In the genomic region with DNA sequence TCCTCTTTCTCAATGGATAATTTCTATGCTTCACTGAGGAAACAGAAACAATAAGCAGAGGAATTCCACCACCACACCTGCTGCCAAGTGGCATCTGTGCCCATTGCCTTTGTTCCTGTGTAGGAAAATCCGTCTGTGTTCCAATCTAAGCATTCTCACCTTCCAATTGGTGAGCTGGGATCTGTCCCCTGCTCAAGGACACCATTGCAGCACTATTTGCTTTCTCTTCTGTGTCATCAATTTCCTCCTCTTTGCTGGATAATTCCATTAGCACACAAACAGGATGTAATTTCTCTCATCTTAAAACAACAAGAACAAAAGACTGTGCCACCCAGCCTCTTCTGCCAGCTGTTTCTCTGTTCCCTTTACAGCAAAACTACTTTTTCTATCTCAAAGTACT, we compare ENCODE assay signal across 1 cellular context.
TF ChIP-seq lines count a peak whose summit lies in the region.

No MANE protein-coding gene starts in this region.

TF ChIP-seq in HepG2, 621 proteins besides CTCF, POLR2A, EP300 and RAD21 (continued from another document and continues in another):
- TF ChIP-seq ZNF605 (CRISPR knock-in tag; IDR thresholded peaks at IDR 0.05): peak; percentile 61; the same call in 1 of the 2 replicates
- no peak for TF ChIP-seq ZBTB39 (CRISPR knock-in tag; IDR thresholded peaks at IDR 0.05)
- TF ChIP-seq, protein P1, sequence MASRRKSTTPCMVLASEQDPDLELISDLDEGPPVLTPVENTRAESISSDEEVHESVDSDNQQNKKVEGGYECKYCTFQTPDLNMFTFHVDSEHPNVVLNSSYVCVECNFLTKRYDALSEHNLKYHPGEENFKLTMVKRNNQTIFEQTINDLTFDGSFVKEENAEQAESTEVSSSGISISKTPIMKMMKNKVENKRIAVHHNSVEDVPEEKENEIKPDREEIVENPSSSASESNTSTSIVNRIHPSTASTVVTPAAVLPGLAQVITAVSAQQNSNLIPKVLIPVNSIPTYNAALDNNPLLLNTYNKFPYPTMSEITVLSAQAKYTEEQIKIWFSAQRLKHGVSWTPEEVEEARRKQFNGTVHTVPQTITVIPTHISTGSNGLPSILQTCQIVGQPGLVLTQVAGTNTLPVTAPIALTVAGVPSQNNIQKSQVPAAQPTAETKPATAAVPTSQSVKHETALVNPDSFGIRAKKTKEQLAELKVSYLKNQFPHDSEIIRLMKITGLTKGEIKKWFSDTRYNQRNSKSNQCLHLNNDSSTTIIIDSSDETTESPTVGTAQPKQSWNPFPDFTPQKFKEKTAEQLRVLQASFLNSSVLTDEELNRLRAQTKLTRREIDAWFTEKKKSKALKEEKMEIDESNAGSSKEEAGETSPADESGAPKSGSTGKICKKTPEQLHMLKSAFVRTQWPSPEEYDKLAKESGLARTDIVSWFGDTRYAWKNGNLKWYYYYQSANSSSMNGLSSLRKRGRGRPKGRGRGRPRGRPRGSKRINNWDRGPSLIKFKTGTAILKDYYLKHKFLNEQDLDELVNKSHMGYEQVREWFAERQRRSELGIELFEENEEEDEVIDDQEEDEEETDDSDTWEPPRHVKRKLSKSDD (CRISPR knock-in tag; IDR thresholded peaks at IDR 0.05; ENCODE audit: low read depth): 0 out of 2 replicates have a peak, but pooled peaks have one; percentile 34
- no peak for TF ChIP-seq ZNF230 (CRISPR knock-in tag; IDR thresholded peaks at IDR 0.05)
- TF ChIP-seq RBM22 (optimal IDR thresholded peaks at IDR 0.05; ENCODE audit: low read length): peak; percentile 44
- TF ChIP-seq KMT2A (CRISPR knock-in tag; IDR thresholded peaks at IDR 0.05): peak; percentile 47; the same call in 1 of the 2 replicates
- TF ChIP-seq, protein P2, sequence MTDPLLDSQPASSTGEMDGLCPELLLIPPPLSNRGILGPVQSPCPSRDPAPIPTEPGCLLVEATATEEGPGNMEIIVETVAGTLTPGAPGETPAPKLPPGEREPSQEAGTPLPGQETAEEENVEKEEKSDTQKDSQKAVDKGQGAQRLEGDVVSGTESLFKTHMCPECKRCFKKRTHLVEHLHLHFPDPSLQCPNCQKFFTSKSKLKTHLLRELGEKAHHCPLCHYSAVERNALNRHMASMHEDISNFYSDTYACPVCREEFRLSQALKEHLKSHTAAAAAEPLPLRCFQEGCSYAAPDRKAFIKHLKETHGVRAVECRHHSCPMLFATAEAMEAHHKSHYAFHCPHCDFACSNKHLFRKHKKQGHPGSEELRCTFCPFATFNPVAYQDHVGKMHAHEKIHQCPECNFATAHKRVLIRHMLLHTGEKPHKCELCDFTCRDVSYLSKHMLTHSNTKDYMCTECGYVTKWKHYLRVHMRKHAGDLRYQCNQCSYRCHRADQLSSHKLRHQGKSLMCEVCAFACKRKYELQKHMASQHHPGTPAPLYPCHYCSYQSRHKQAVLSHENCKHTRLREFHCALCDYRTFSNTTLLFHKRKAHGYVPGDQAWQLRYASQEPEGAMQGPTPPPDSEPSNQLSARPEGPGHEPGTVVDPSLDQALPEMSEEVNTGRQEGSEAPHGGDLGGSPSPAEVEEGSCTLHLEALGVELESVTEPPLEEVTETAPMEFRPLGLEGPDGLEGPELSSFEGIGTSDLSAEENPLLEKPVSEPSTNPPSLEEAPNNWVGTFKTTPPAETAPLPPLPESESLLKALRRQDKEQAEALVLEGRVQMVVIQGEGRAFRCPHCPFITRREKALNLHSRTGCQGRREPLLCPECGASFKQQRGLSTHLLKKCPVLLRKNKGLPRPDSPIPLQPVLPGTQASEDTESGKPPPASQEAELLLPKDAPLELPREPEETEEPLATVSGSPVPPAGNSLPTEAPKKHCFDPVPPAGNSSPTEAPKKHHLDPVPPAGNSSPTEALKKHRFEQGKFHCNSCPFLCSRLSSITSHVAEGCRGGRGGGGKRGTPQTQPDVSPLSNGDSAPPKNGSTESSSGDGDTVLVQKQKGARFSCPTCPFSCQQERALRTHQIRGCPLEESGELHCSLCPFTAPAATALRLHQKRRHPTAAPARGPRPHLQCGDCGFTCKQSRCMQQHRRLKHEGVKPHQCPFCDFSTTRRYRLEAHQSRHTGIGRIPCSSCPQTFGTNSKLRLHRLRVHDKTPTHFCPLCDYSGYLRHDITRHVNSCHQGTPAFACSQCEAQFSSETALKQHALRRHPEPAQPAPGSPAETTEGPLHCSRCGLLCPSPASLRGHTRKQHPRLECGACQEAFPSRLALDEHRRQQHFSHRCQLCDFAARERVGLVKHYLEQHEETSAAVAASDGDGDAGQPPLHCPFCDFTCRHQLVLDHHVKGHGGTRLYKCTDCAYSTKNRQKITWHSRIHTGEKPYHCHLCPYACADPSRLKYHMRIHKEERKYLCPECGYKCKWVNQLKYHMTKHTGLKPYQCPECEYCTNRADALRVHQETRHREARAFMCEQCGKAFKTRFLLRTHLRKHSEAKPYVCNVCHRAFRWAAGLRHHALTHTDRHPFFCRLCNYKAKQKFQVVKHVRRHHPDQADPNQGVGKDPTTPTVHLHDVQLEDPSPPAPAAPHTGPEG (CRISPR knock-in tag; IDR thresholded peaks at IDR 0.05): no peak; the same call in 1 of the 2 replicates
- no peak for TF ChIP-seq SNAPC2 (CRISPR knock-in tag; IDR thresholded peaks at IDR 0.05)
- TF ChIP-seq ZGPAT (CRISPR knock-in tag; IDR thresholded peaks at IDR 0.05): peak; percentile 83
- peak; percentile 74 for TF ChIP-seq POGZ (CRISPR knock-in tag; IDR thresholded peaks at IDR 0.05)
- TF ChIP-seq MAFF (IDR thresholded peaks at IDR 0.05; ENCODE audit: low read depth, low read length): peak; percentile 48; the same call in 1 of the 2 replicates
- peak; percentile 73; the same call in 1 of the 2 replicates for TF ChIP-seq ZNF772 (CRISPR knock-in tag; IDR thresholded peaks at IDR 0.05)
- TF ChIP-seq ZNF318 (CRISPR knock-in tag; IDR thresholded peaks at IDR 0.05): no peak
- TF ChIP-seq, protein P3, sequence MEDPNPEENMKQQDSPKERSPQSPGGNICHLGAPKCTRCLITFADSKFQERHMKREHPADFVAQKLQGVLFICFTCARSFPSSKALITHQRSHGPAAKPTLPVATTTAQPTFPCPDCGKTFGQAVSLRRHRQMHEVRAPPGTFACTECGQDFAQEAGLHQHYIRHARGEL (CRISPR knock-in tag; IDR thresholded peaks at IDR 0.05): no peak
- TF ChIP-seq FOXP1 (IDR thresholded peaks at IDR 0.05): peak; percentile 63
- peak; percentile 89 for TF ChIP-seq FOXP1 (CRISPR knock-in tag; IDR thresholded peaks at IDR 0.05)
- TF ChIP-seq HMG20B (CRISPR knock-in tag; conservative IDR thresholded peaks at IDR 0.05): no peak
- no peak for TF ChIP-seq ZNF891 (CRISPR knock-in tag; IDR thresholded peaks at IDR 0.05)
- TF ChIP-seq ZNF484 (CRISPR knock-in tag; IDR thresholded peaks at IDR 0.05; ENCODE audit: borderline replicate concordance, low read depth): no peak
- peak; percentile 55; the same call in 1 of the 2 replicates for TF ChIP-seq ATF2 (CRISPR knock-in tag; IDR thresholded peaks at IDR 0.05)
- TF ChIP-seq STAT6 (CRISPR knock-in tag; IDR thresholded peaks at IDR 0.05; ENCODE audit: borderline replicate concordance): 0 out of 2 replicates have a peak, but pooled peaks have one; percentile 78
